ENCODE assay signal across 10 cellular contexts in the genomic region with DNA sequence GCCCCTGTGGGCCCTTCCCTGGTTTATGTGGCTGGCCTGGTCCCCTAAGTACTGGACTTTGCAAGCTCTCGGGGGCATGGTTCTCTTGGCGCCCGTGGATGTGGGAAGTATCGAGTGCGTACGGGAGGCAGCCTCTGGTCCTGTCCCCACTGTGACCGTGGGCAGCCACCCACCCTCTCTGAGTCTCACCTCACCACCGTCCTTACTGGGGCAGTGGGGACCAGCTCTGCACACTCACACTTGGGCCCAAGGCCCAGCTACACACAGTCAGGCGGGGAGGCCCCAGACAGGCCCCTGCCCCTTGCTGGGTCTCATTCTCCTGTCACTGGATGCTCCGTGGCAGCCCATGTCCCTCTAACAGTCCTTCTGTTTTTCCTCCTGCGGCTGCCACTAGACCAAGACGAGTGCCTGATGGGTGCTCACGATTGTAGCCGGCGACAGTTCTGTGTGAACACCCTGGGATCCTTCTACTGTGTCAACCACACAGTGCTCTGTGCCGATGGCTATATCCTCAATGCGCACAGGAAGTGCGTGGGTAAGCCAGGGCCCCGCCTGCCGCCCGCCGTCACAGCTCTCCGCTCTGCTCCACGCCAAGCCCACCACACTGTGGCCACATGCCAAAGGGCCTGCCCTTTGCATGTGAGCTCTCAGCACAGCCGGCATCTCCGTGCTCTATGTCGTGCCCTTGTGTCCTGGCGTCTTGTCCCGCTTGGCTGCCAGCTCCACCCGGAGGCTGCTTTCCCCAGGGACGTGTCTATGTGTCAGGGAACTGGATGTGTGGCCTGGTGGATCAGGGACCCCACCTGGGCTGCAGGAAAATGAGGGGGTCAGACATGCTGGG.
DNase-seq lines count a peak whose midpoint lies in the region; ATAC-seq, FAIRE-seq and TF ChIP-seq lines count a peak whose summit lies in the region.
"Had no signal": no experiment of that assay in that cellular context is flagged by ENCODE, and none has a peak within 500 bp of the region (broad histone marks: within the 10 kb centered on the region; RNA-seq: fewer than 3 reads in every experiment).

No MANE protein-coding gene starts in this region.

- no peak for TF ChIP-seq EP300 in HepG2 (IDR thresholded peaks at IDR 0.05; ENCODE audit: low read depth in 2 of 2, low read length in 2 of 2)
- TF ChIP-seq EP300 in HepG2 (CRISPR knock-in tag; IDR thresholded peaks at IDR 0.05; ENCODE audit: borderline replicate concordance), result no peak

- WGBS in right cardiac atrium, result 65% methylated on average over 31 of the region's 31 CpGs
- 49% methylated on average over 17 of the region's 31 CpGs for WGBS in HepG2 (ENCODE audit: low lambda C conversion rate)

- CTCF ChIA-PET in naive thymus-derived CD4-positive, alpha-beta T cell (lab: Charles Lee), result no interaction called here
- CTCF ChIA-PET in HepG2 (lab: Yijun Ruan, JAX; ENCODE audit: low intra/inter-chr PET ratio, low total read pairs), result no interaction called here

- H3K4me1 ChIP-seq in right cardiac atrium (ENCODE audit: control insufficient read depth, insufficient read depth, low read length) (no peaks in the 10 kb centered on the region), upper lobe of right lung (no peaks in the 10 kb centered on the region), Peyer's patch (no peaks in the 10 kb centered on the region), HepG2 (ENCODE audit: insufficient read depth, low read length) (peaks cover 10% of the 10 kb centered on the region)
- H3K4me1 ChIP-seq in naive thymus-derived CD4-positive, alpha-beta T cell (ENCODE audit: control insufficient read depth in 2 of 2, insufficient read depth in 2 of 2, low read length in 2 of 2), result no peaks in the 10 kb centered on the region
- H3K4me1 ChIP-seq: ascending aorta had no signal

- H3K4me2 ChIP-seq in HepG2 (ENCODE audit: low read depth, low read length), result no peak overlapping the region

- 0 out of 2 replicates have a peak, but pooled peaks cover 2% of the 10 kb centered on the region for H4K20me1 ChIP-seq in HepG2 (ENCODE audit: insufficient read depth, low read length)

- no peaks in the 10 kb centered on the region for H3K36me3 Mint-ChIP-seq in activated T-cell treated with anti-CD3 and anti-CD28 coated beads, Interleukin-2, amount 50 U/mL, for 72 hours (ENCODE audit: insufficient read depth in 2 of 2)
- H3K36me3 Mint-ChIP-seq in naive thymus-derived CD4-positive, alpha-beta T cell, result no peaks in the 10 kb centered on the region

- in situ Hi-C loops in HepG2 (cut with HindIII; ENCODE audit: extremely low pct_ligation_motif_present, low pct_unique_long_range_greater_than_20kb), result no loop called here

- H3K79me2 ChIP-seq in HepG2 (ENCODE audit: insufficient read depth, low read length), result no peaks in the 10 kb centered on the region

- TF ChIP-seq RAD21 in HepG2 (CRISPR knock-in tag; IDR thresholded peaks at IDR 0.05), result no peak

- H3K4me3 ChIP-seq in right cardiac atrium (ENCODE audit: low read length) (no peak overlapping the region), upper lobe of right lung (no peak overlapping the region), Peyer's patch (no peak overlapping the region), HepG2 (replicated peaks in 1 of 3; ENCODE audit: insufficient read depth in 1 of 3, low read depth in 2 of 3, low read length in 3 of 3) (no peak overlapping the region)
- no peak overlapping the region for H3K4me3 ChIP-seq in naive thymus-derived CD4-positive, alpha-beta T cell (ENCODE audit: low read length)
- H3K4me3 ChIP-seq: ascending aorta had no signal

- H3K9me3 ChIP-seq in right cardiac atrium (ENCODE audit: control insufficient read depth, low read length) (no peaks in the 10 kb centered on the region), upper lobe of right lung (no peaks in the 10 kb centered on the region), Peyer's patch (no peaks in the 10 kb centered on the region), HepG2 (ENCODE audit: low read length) (no peaks in the 10 kb centered on the region)
- no peaks in the 10 kb centered on the region for H3K9me3 ChIP-seq in naive thymus-derived CD4-positive, alpha-beta T cell (ENCODE audit: control insufficient read depth in 2 of 3, low read length in 3 of 3)
- H3K9me3 ChIP-seq: ascending aorta had no signal

- peaks cover 0 to 3% of the 10 kb centered on the region in 2 donors for H3K9me3 Mint-ChIP-seq in activated T-cell treated with anti-CD3 and anti-CD28 coated beads, Interleukin-2, amount 50 U/mL, for 72 hours
- peaks cover 0 to 4% (median 0%) of the 10 kb centered on the region in 11 donors for H3K9me3 Mint-ChIP-seq in naive thymus-derived CD4-positive, alpha-beta T cell

- H3K4me3 Mint-ChIP-seq in activated T-cell treated with anti-CD3 and anti-CD28 coated beads, Interleukin-2, amount 50 U/mL, for 72 hours, result peak overlapping the region; percentile 56 to 72
- peak overlapping the region; percentile 58 to 83 (median 76) for H3K4me3 Mint-ChIP-seq in naive thymus-derived CD4-positive, alpha-beta T cell

- no peaks in the 10 kb centered on the region for H3K36me3 ChIP-seq in naive thymus-derived CD4-positive, alpha-beta T cell (ENCODE audit: control insufficient read depth in 2 of 3, insufficient read depth in 3 of 3, low read length in 3 of 3)
- no peaks in the 10 kb centered on the region for H3K36me3 ChIP-seq in upper lobe of right lung
- H3K36me3 ChIP-seq in Peyer's patch, result no peaks in the 10 kb centered on the region
- no peaks in the 10 kb centered on the region for H3K36me3 ChIP-seq in HepG2 (replicated peaks in 1 of 2; ENCODE audit: control insufficient read depth in 1 of 2, insufficient read depth in 2 of 2, low read length in 2 of 2)

- H2AFZ ChIP-seq in HepG2 (ENCODE audit: low read length), result no peak overlapping the region

- DNase-seq in right cardiac atrium (peak; percentile 48 to 82 (median 76)), left ventricle myocardium superior (no peak), upper lobe of right lung (no peak), COR-L47 (lab: John Stamatoyannopoulos, UW) (no peak), Peyer's patch (no peak), HepG2 (ENCODE audit: low spot score) (no peak)
- peak; percentile 17 to 34 for DNase-seq in activated T-cell treated with anti-CD3 and anti-CD28 coated beads, Interleukin-2, amount 50 U/mL, for 72 hours
- peak in 8 of 9 donors; percentile 16 to 66 (median 56) for DNase-seq in naive thymus-derived CD4-positive, alpha-beta T cell
- DNase-seq: NCI-H510A treated with DMSO at 0.1 percent for 48 hours had no signal

- FAIRE-seq in HepG2 (lab: Jason Lieb, UNC), result no peak

- peaks cover 6% of the 10 kb centered on the region for H3K4me1 Mint-ChIP-seq in activated T-cell treated with anti-CD3 and anti-CD28 coated beads, Interleukin-2, amount 50 U/mL, for 72 hours (ENCODE audit: low read depth)
- H3K4me1 Mint-ChIP-seq in naive thymus-derived CD4-positive, alpha-beta T cell, result peaks cover 0 to 9% (median 4%) of the 10 kb centered on the region in 7 donors

- TF ChIP-seq CTCF in upper lobe of right lung (IDR thresholded peaks at IDR 0.05), result no peak
- no peak for TF ChIP-seq CTCF in Peyer's patch (IDR thresholded peaks at IDR 0.05)
- TF ChIP-seq CTCF in HepG2 (CRISPR knock-in tag; IDR thresholded peaks at IDR 0.05), result no peak

- H3K9ac ChIP-seq in HepG2 (ENCODE audit: insufficient read depth, low read depth, low read length), result no peak overlapping the region

- POLR2A ChIA-PET in naive thymus-derived CD4-positive, alpha-beta T cell (lab: Charles Lee), result no interaction called here
- POLR2A ChIA-PET in HepG2 (lab: Yijun Ruan, JAX), result no interaction called here

- TF ChIP-seq POLR2A in Peyer's patch (IDR thresholded peaks at IDR 0.05) (no peak), HepG2 (IDR thresholded peaks at IDR 0.05; ENCODE audit: insufficient read depth in 1 of 2, low read depth in 2 of 2, low read length in 2 of 2) (no peak)

- BruUV-seq in HepG2 (replicated peaks; lab: Mats Ljungman, UMichigan), result no TSS peak

- H3K27ac ChIP-seq in right cardiac atrium (ENCODE audit: low read length) (no peak overlapping the region), upper lobe of right lung (no peak overlapping the region), Peyer's patch (no peak overlapping the region), HepG2 (ENCODE audit: extremely low read length, insufficient read depth, low read length) (no peak overlapping the region)
- peak overlapping the region; percentile 63 for H3K27ac ChIP-seq in naive thymus-derived CD4-positive, alpha-beta T cell (ENCODE audit: low read depth, low read length)
- H3K27ac ChIP-seq: ascending aorta had no signal

- ATAC-seq in right cardiac atrium (peak; percentile 28 to 45), left ventricle myocardium superior (no peak), upper lobe of right lung (peak; percentile 14), HepG2 (no peak; the same call in 1 of the 3 replicates)
- ATAC-seq in activated T-cell treated with anti-CD3 and anti-CD28 coated beads, Interleukin-2, amount 50 U/mL, for 72 hours (replicated peaks in 1 of 2), result peak; percentile 83 to 91
- ATAC-seq in naive thymus-derived CD4-positive, alpha-beta T cell, result peak; percentile 87

- H3K27ac Mint-ChIP-seq in activated T-cell treated with anti-CD3 and anti-CD28 coated beads, Interleukin-2, amount 50 U/mL, for 72 hours, result peak overlapping the region; percentile 69
- H3K27ac Mint-ChIP-seq in naive thymus-derived CD4-positive, alpha-beta T cell, result peak overlapping the region; percentile 81 to 98 (median 89)

- intact Hi-C loops in right cardiac atrium (cut with DNase I) (loop anchor here in 1 of 4 donors (5.0 kb wide), 1 partner anchor 114 kb away; no protein-coding TSS in a partner anchor), left ventricle myocardium superior (cut with micrococcal nuclease) (no loop called here), upper lobe of right lung (cut with DNase I) (no loop called here), HepG2 (cut with micrococcal nuclease; ENCODE audit: unreplicated experiment) (no loop called here)
- intact Hi-C loops in naive thymus-derived CD4-positive, alpha-beta T cell (cut with micrococcal nuclease), result no loop called here

- H3K27me3 Mint-ChIP-seq in activated T-cell treated with anti-CD3 and anti-CD28 coated beads, Interleukin-2, amount 50 U/mL, for 72 hours (ENCODE audit: low read depth), result no peaks in the 10 kb centered on the region
- H3K27me3 Mint-ChIP-seq in naive thymus-derived CD4-positive, alpha-beta T cell, result no peaks in the 10 kb centered on the region

- H3K27me3 ChIP-seq in right cardiac atrium (ENCODE audit: control insufficient read depth, insufficient read depth), result no peaks in the 10 kb centered on the region
- no peaks in the 10 kb centered on the region for H3K27me3 ChIP-seq in naive thymus-derived CD4-positive, alpha-beta T cell (ENCODE audit: control insufficient read depth in 2 of 2, insufficient read depth in 2 of 2, low read length in 2 of 2)
- H3K27me3 ChIP-seq in upper lobe of right lung, result no peaks in the 10 kb centered on the region
- H3K27me3 ChIP-seq in Peyer's patch, result no peaks in the 10 kb centered on the region
- H3K27me3 ChIP-seq in HepG2 (ENCODE audit: control insufficient read depth in 1 of 2, insufficient read depth in 2 of 2, low read length in 2 of 2), result peaks cover 7 to 37% of the 10 kb centered on the region in 2 experiments; a peak in 3 of 5 replicates
- H3K27me3 ChIP-seq: ascending aorta had no signal

TF ChIP-seq in HepG2, 621 proteins besides CTCF, POLR2A, EP300 and RAD21 (continues in another document):
- TF ChIP-seq ZNF543 (CRISPR knock-in tag; IDR thresholded peaks at IDR 0.05), result no peak

Comparison
In these comparisons a context has a peak if more than half of its experiments do, and no peak if none do; other contexts are left out.
1. ATAC-seq: peak in right cardiac atrium (2 of 2), activated T-cell treated with anti-CD3 and anti-CD28 coated beads, Interleukin-2, amount 50 U/mL, for 72 hours (2 of 2), naive thymus-derived CD4-positive, alpha-beta T cell (single experiment) and upper lobe of right lung (single experiment); none in left ventricle myocardium superior (single experiment) and HepG2 (single experiment).
2. DNase-seq: peak in right cardiac atrium (3 of 3), activated T-cell treated with anti-CD3 and anti-CD28 coated beads, Interleukin-2, amount 50 U/mL, for 72 hours (2 of 2) and naive thymus-derived CD4-positive, alpha-beta T cell (8 of 9); none in left ventricle myocardium superior (single experiment), upper lobe of right lung (single experiment), COR-L47 (single experiment), Peyer's patch (0 of 3) and HepG2 (single experiment).